In genomic region chr3:159130108-159130507, GRCh38 we compare ENCODE assay signal across 10 cellular contexts.
A peak's percentile ranks its signal among the peaks of the same experiment; 100 is the strongest.
DNase-seq lines count a peak whose midpoint lies in the region; ATAC-seq and TF ChIP-seq lines count a peak whose summit lies in the region.
"Had no signal": no experiment of that assay in that cellular context is flagged by ENCODE, and none has a peak within 500 bp of the region (broad histone marks: within the 10 kb centered on the region; RNA-seq: fewer than 3 reads in every experiment).

No MANE protein-coding gene starts in this region.

- H2BK15ac ChIP-seq in mesendoderm (replicated peaks; ENCODE audit: low read depth): no peak overlapping the region

- no peak overlapping the region for H4K8ac ChIP-seq in mesendoderm (ENCODE audit: low read depth, low read length)

- peak in 6 of 7 donors; percentile 11 to 57 (median 34) for DNase-seq in adrenal gland
- DNase-seq in mesendoderm: peak; percentile 67
- DNase-seq in activated naive CD4-positive, alpha-beta T cell treated with anti-CD3 and anti-CD28 coated beads, Interleukin-2, amount 50 U/mL, for 72 hours (ENCODE audit: low spot score in 2 of 2): no peak
- no peak for DNase-seq in germinal center (ENCODE audit: low spot score)
- DNase-seq in NCI-H2227 treated with DMSO at 0.1 percent for 48 hours (lab: John Stamatoyannopoulos, UW): no peak
- DNase-seq in ureter (ENCODE audit: low spot score): no peak

- peak; percentile 60 for ATAC-seq in HG02973 (IDR thresholded peaks at IDR 0.05; ENCODE audit: unreplicated experiment)
- ATAC-seq in activated naive CD4-positive, alpha-beta T cell treated with anti-CD3 and anti-CD28 coated beads, Interleukin-2, amount 50 U/mL, for 72 hours: no peak

- WGBS in adrenal gland, 4 donors: 0 to 28% (median 17%) methylated on average over 1 of the region's 1 CpG
- no CpG with 5 or more reads among the region's 1 CpG for WGBS in mesendoderm (ENCODE audit: extremely low coverage, insufficient coverage, low lambda C conversion rate)

- H3K4ac ChIP-seq in mesendoderm (ENCODE audit: low read depth, low read length): no peak overlapping the region

- no peak overlapping the region for H2BK120ac ChIP-seq in mesendoderm (ENCODE audit: low read depth, low read length)

- H3K9me3 ChIP-seq in adrenal gland (replicated peaks in 1 of 3): no peaks in the 10 kb centered on the region

- H3K4me1 ChIP-seq in adrenal gland (replicated peaks in 1 of 2) (peaks cover 0 to 8% of the 10 kb centered on the region in 2 donors), mesendoderm (ENCODE audit: control insufficient read depth, low read depth, low read length) (no peaks in the 10 kb centered on the region)

- H3K36me3 Mint-ChIP-seq in activated naive CD4-positive, alpha-beta T cell treated with anti-CD3 and anti-CD28 coated beads, Interleukin-2, amount 50 U/mL, for 72 hours: no peaks in the 10 kb centered on the region
- H3K36me3 Mint-ChIP-seq: brain had no signal

- H3K4me3 ChIP-seq in adrenal gland (no peak overlapping the region), mesendoderm (ENCODE audit: low read length) (no peak overlapping the region)

- H3K79me2 ChIP-seq in mesendoderm (ENCODE audit: control insufficient read depth, insufficient read depth, low read length): no peaks in the 10 kb centered on the region

- H3K23ac ChIP-seq in mesendoderm (ENCODE audit: low read length): no peak overlapping the region

- H3K27ac ChIP-seq in adrenal gland (no peak overlapping the region), mesendoderm (ENCODE audit: low read depth, low read length) (no peak overlapping the region)

- H4K5ac ChIP-seq in mesendoderm (ENCODE audit: low read length): no peak overlapping the region

- no peak overlapping the region for H3K56ac ChIP-seq in mesendoderm (ENCODE audit: low read length)

- TF ChIP-seq POLR2A in adrenal gland (IDR thresholded peaks at IDR 0.05): no peak

- H3K27ac Mint-ChIP-seq in activated naive CD4-positive, alpha-beta T cell treated with anti-CD3 and anti-CD28 coated beads, Interleukin-2, amount 50 U/mL, for 72 hours: no peak overlapping the region
- H3K27ac Mint-ChIP-seq: brain; T-helper 2 cell treated with Interferon-gamma antibody and Interleukin-4, amounts not matched to agents 5 μg/mL and 100 μg/mL, for 36 hours had no signal

- H3K36me3 ChIP-seq in adrenal gland (replicated peaks in 1 of 2) (no peaks in the 10 kb centered on the region), mesendoderm (ENCODE audit: control insufficient read depth, insufficient read depth, low read length) (no peaks in the 10 kb centered on the region)

- no peak overlapping the region for H2AK5ac ChIP-seq in mesendoderm (ENCODE audit: low read length)

- no peaks in the 10 kb centered on the region for H3K9me3 Mint-ChIP-seq in activated naive CD4-positive, alpha-beta T cell treated with anti-CD3 and anti-CD28 coated beads, Interleukin-2, amount 50 U/mL, for 72 hours
- H3K9me3 Mint-ChIP-seq: brain; T-helper 2 cell treated with Interferon-gamma antibody and Interleukin-4, amounts not matched to agents 5 μg/mL and 100 μg/mL, for 36 hours had no signal

- H3K27me3 ChIP-seq in adrenal gland: no peaks in the 10 kb centered on the region
- no peaks in the 10 kb centered on the region for H3K27me3 ChIP-seq in mesendoderm (ENCODE audit: insufficient read depth, low read length, poor library complexity)

- no peaks in the 10 kb centered on the region for H3K79me1 ChIP-seq in mesendoderm (ENCODE audit: low read length)

- H3K4me2 ChIP-seq in mesendoderm (ENCODE audit: low read length): no peak overlapping the region

- H3K9ac ChIP-seq in mesendoderm (ENCODE audit: low read length): no peak overlapping the region

- TF ChIP-seq CTCF in GM12874 (IDR thresholded peaks at IDR 0.05; ENCODE audit: insufficient read depth, low read depth, low read length) (peak; percentile 46; the same call in 1 of the 2 replicates), adrenal gland (IDR thresholded peaks at IDR 0.05) (peak in 5 of 6 experiments; percentile 23 to 45 (median 38))

- no peak overlapping the region for H2BK5ac ChIP-seq in mesendoderm (ENCODE audit: low read length)

- no peak overlapping the region for H3K18ac ChIP-seq in mesendoderm (ENCODE audit: low read length)

- intact Hi-C loops in adrenal gland (cut with DNase I): loop anchor here in 1 of 2 donors (10.0 kb wide), 1 partner anchor 285 kb away; no protein-coding TSS in a partner anchor

Comparison
In these comparisons a context has a peak if more than half of its experiments do, and no peak if none do; other contexts are left out.
1. DNase-seq: peak in adrenal gland (6 of 7) and mesendoderm (single experiment); none in activated naive CD4-positive, alpha-beta T cell treated with anti-CD3 and anti-CD28 coated beads, Interleukin-2, amount 50 U/mL, for 72 hours (0 of 2), germinal center (single experiment), NCI-H2227 treated with DMSO at 0.1 percent for 48 hours (single experiment) and ureter (single experiment).